Comparison of ENCODE assay signal across 11 cellular contexts in the genomic region with DNA sequence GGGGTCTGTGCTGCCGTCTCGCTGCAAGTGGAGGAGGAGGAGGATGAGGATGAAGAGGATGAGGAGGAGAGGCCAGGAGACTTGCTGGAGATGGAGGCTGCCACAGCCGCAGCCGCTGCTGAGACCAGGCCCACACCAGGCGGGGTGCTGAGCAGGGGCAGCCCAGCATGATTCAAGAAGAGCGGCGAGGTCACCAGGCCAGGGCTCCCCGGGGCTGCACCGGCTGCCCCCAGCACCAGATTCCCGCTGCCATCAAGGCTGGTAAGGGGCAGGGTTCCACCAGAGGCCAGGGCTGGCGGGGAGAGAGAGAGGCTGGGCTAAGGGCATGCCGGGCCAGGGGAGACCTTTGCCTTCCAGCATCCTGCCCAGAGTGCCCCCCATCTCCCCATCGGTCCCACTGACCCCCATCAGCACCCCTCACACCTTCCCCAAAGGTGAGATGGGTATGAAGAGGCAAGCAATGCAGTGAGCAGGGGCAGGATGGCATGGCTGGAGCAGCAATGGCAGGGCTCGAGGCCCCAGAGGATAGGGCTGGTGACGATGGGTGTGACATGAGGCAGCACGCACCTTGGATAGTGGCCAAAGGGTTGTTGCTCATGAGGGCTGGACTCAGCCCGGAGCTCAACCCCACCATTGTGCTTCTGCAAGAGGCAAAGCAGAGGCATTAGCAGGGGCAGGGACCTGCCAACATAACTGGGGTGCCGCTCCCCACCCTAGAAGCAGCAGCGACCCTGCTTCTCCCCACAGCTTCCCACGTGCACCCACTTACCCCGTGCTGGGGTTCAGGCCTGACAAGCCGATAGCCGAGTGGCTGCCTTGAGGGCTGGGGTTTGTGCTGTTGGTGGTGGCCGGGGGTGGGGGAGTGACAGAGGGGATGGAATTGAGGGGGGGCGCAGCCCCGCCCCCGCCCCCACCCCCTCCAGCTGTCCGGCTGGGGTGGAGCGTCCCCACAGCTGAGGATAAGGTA. TPM values are rescaled to one million over a fixed set of nuclear protein-coding genes. Genes with fewer than 3 reads are reported as not detected.
DNase-seq lines count a peak whose midpoint lies in the region; ATAC-seq and TF ChIP-seq lines count a peak whose summit lies in the region.
"Had no signal": no experiment of that assay in that cellular context is flagged by ENCODE, and none has a peak within 500 bp of the region (broad histone marks: within the 10 kb centered on the region; RNA-seq: fewer than 3 reads in every experiment).

No MANE protein-coding gene starts in this region.

- no peak for TF ChIP-seq POLR2A in heart left ventricle (IDR thresholded peaks at IDR 0.05)
- no peak for TF ChIP-seq POLR2A in uterus (IDR thresholded peaks at IDR 0.05)

- H3K4me3 ChIP-seq in heart left ventricle (no peak overlapping the region), PC-9 (no peak overlapping the region), uterus (no peak overlapping the region)
- H3K4me3 ChIP-seq: lower lobe of right lung had no signal

- no peaks in the 10 kb centered on the region for H3F3A ChIP-seq in PC-9 (ENCODE audit: insufficient read depth, low read depth)

- no peak overlapping the region for H3K4me2 ChIP-seq in PC-9

- H3K27me3 ChIP-seq in heart left ventricle (peaks cover 0 to 23% (median 10%) of the 10 kb centered on the region in 9 donors), PC-9 (ENCODE audit: insufficient read depth, low read depth) (no peaks in the 10 kb centered on the region), uterus (no peaks in the 10 kb centered on the region)

- peaks cover 0 to 22% (median 0%) of the 10 kb centered on the region in 9 donors for H3K36me3 ChIP-seq in heart left ventricle
- no peaks in the 10 kb centered on the region for H3K36me3 ChIP-seq in PC-9 (ENCODE audit: low read depth)
- H3K36me3 ChIP-seq in uterus = no peaks in the 10 kb centered on the region

- WGBS in heart left ventricle, 4 donors = 69 to 76% (median 71%) methylated on average over 23 to 29 of the region's 29 CpGs

- no peak overlapping the region for H2AFZ ChIP-seq in PC-9

- intact Hi-C loops in heart left ventricle (cut with DNase I) (loop anchor here in 1 of 10 donors (2.0 kb wide), 1 partner anchor 91 kb away; no protein-coding TSS in a partner anchor), Right ventricle myocardium inferior (cut with DNase I) (loop anchor here (5.0 kb wide), 1 partner anchor 94 kb away; no protein-coding TSS in a partner anchor), PC-9 (cut with micrococcal nuclease; ENCODE audit: unreplicated experiment) (loop anchor here (2.0 to 10.0 kb wide), 2 partner anchors 97 to 133 kb away; a partner anchor contains a TSS), uterus (cut with DNase I; ENCODE audit: low total_unique reads) (no loop called here)

- BruUV-seq in PC-9 (replicated peaks; lab: Mats Ljungman, UMichigan) = no TSS peak

- TF ChIP-seq CTCF in heart left ventricle (IDR thresholded peaks at IDR 0.05) (no peak), PC-9 (conservative IDR thresholded peaks at IDR 0.05) (no peak), uterus (IDR thresholded peaks at IDR 0.05) (no peak)

- DNase-seq in heart left ventricle (no peak), Right ventricle myocardium inferior (ENCODE audit: missing footprints) (no peak), PC-9 (peak; percentile 37 to 48), fibroblast of gingiva (ENCODE audit: low read depth) (peak; percentile 12), uterus (peak in 1 of 2 donors; percentile 48), NCI-H2081 treated with DMSO at 0.1 percent for 48 hours (lab: John Stamatoyannopoulos, UW) (no peak), activated T-cell treated with anti-CD3 and anti-CD28 coated beads for 4 hours (no peak)
- DNase-seq: activated CD8-positive, alpha-beta memory T cell treated with anti-CD3 and anti-CD28 coated beads for 24 hours; lower lobe of right lung had no signal

- no peaks in the 10 kb centered on the region for H4K20me1 ChIP-seq in PC-9 (ENCODE audit: insufficient read depth)

- H3K4me1 ChIP-seq in heart left ventricle = peaks cover 0 to 34% (median 0%) of the 10 kb centered on the region in 12 donors
- H3K4me1 ChIP-seq in PC-9 (replicated peaks; ENCODE audit: insufficient read depth) = 0 out of 2 replicates have a peak, but pooled peaks cover 11% of the 10 kb centered on the region
- no peaks in the 10 kb centered on the region for H3K4me1 ChIP-seq in uterus

- H3K9me2 ChIP-seq in PC-9 (ENCODE audit: insufficient read depth) = no peaks in the 10 kb centered on the region

- POLR2A ChIA-PET in PC-9 (lab: Charles Lee; ENCODE audit: unreplicated experiment) = no interaction called here

- no peaks in the 10 kb centered on the region for H3K79me2 ChIP-seq in PC-9 (ENCODE audit: low read depth)

- ATAC-seq in heart left ventricle (peak in 3 of 4 donors; percentile 41 to 53 (median 51)), Right ventricle myocardium inferior (no peak), HG03196 (IDR thresholded peaks at IDR 0.05; ENCODE audit: unreplicated experiment) (no peak)

- H3K9me3 ChIP-seq in heart left ventricle (no peaks in the 10 kb centered on the region), PC-9 (ENCODE audit: insufficient read depth, low read depth) (no peaks in the 10 kb centered on the region), uterus (no peaks in the 10 kb centered on the region)
- H3K9me3 ChIP-seq: lower lobe of right lung had no signal

- CTCF ChIA-PET in PC-9 (lab: Charles Lee) = interaction anchor here (0.6 to 0.7 kb wide), 2 partner anchors 57 to 94 kb away, joined by 3 to 6 read pairs; no protein-coding TSS in a partner anchor

- H3K27ac ChIP-seq in heart left ventricle (no peak overlapping the region), PC-9 (no peak overlapping the region), uterus (peak overlapping the region; percentile 34 to 41)
- H3K27ac ChIP-seq: HL-60, lower lobe of right lung had no signal

RNA-seq across cellular contexts. Expression of a gene that starts 15.6 kb away (rescaled TPM):
- total RNA-seq in heart left ventricle = 10 to 100 TPM in 3 of 9 donors, 1 to 10 TPM in 6; 6.3 to 17.7 (median 8.8) TPM
- 1 to 10 TPM; 5.1 to 6.9 TPM for polyA plus RNA-seq in heart left ventricle
- 9.1 TPM for total RNA-seq in Right ventricle myocardium inferior
- 19.4 and 21.6 TPM in 2 replicates for total RNA-seq in PC-9 (2021)
- total RNA-seq in uterus = 10 to 100 TPM in 3 of 4 donors, 1 to 10 TPM in 1; 5.6 to 19.9 (median 14.1) TPM

RNA-seq across cellular contexts. Expression of a gene that starts 21.6 kb away (rescaled TPM):
- total RNA-seq in heart left ventricle = 1 to 10 TPM; 1.4 to 9.0 (median 3.6) TPM
- polyA plus RNA-seq in heart left ventricle = under 1 TPM; 0.28 to 0.72 TPM
- total RNA-seq in Right ventricle myocardium inferior = 5.1 TPM
- 0.96 and 1.1 TPM in 2 replicates for total RNA-seq in PC-9 (2021)
- total RNA-seq in uterus = 10 to 100 TPM in 1 of 4 donors, 1 to 10 TPM in 2, not detected in 1; 5.6 to 17.8 (median 7.0) TPM

RNA-seq across cellular contexts. Expression of a gene that starts 40.7 kb away (rescaled TPM):
- 10 to 100 TPM in 1 of 9 donors, 1 to 10 TPM in 1, under 1 TPM in 7; 0.16 to 10.1 (median 0.50) TPM for total RNA-seq in heart left ventricle
- under 1 TPM; 0.61 to 0.69 TPM for polyA plus RNA-seq in heart left ventricle
- total RNA-seq in Right ventricle myocardium inferior = 1.5 TPM
- total RNA-seq in PC-9 (2021) = 2.9 and 3.5 TPM in 2 replicates
- total RNA-seq in uterus = 1 to 10 TPM in 1 of 4 donors, under 1 TPM in 2, not detected in 1; 0.55 to 3.2 (median 0.77) TPM

Comparison
In these comparisons a context has a peak if more than half of its experiments do, and no peak if none do; other contexts are left out.
1. ATAC-seq: peak in heart left ventricle (3 of 4); none in Right ventricle myocardium inferior (single experiment) and HG03196 (single experiment).
2. DNase-seq: peak in PC-9 (2 of 2) and fibroblast of gingiva (single experiment); none in heart left ventricle (0 of 5), Right ventricle myocardium inferior (single experiment), NCI-H2081 treated with DMSO at 0.1 percent for 48 hours (single experiment) and activated T-cell treated with anti-CD3 and anti-CD28 coated beads for 4 hours (single experiment).
3. H3K27ac ChIP-seq: peak in uterus (2 of 2); none in heart left ventricle (0 of 12) and PC-9 (single experiment).